In the genomic region with DNA sequence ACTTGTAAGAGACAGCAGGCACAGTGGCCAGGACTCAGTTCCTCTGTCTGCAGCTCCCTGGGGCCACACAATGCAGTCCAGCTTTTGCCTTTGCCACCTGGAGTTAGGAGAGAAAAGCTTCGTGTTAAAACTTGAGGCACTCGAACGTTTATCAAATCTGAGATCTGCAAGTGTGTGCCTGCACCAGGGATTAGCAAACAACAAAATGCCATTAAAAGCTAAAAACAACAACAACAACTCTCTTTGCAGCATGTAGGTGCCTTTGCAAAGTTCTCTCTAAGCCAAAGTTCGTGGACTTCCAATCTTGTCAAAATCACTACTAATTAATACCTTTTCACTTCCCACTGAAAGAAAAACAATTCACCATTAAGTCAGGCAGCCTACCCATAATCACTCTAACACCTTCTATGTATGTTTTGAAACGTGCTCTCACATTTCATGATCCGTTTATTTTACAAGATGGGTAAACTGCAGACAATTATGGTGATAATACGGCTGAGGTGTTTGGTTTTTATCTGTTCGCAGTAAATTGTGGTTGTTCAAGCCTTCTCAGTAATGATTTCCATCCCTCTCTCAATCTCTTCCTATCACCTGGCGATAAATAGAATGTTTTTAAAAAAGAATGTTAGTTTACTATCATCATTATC, we compare ENCODE assay signal across 23 cellular contexts. TPM values are rescaled to one million over a fixed set of nuclear protein-coding genes. Genes with fewer than 3 reads are reported as not detected.
DNase-seq lines count a peak whose midpoint lies in the region; ATAC-seq, FAIRE-seq and TF ChIP-seq lines count a peak whose summit lies in the region.
"Had no signal": no experiment of that assay in that cellular context is flagged by ENCODE, and none has a peak within 500 bp of the region (broad histone marks: within the 10 kb centered on the region; RNA-seq: fewer than 3 reads in every experiment).

No MANE protein-coding gene starts in this region.

- H3K27ac Mint-ChIP-seq in natural killer cell: no peak overlapping the region
- H3K27ac Mint-ChIP-seq: CD14-positive monocyte, IgD-negative memory B cell had no signal

- TF ChIP-seq CTCF in WERI-Rb-1 (IDR thresholded peaks at IDR 0.05; ENCODE audit: low read depth, low read length) (no peak), GM13976 (IDR thresholded peaks at IDR 0.05; ENCODE audit: borderline replicate concordance, control extremely low read depth, extremely low read depth, insufficient read depth, missing control alignments) (no peak), natural killer cell (IDR thresholded peaks at IDR 0.05) (no peak), GM10248 (IDR thresholded peaks at IDR 0.05; ENCODE audit: control extremely low read depth, extremely low read depth, low read depth, missing control alignments) (no peak)

- no peaks in the 10 kb centered on the region for H3K9me3 ChIP-seq in WERI-Rb-1 (ENCODE audit: severe bottlenecking)
- H3K9me3 ChIP-seq: MG63 had no signal

- intact Hi-C loops in natural killer cell (cut with micrococcal nuclease): no loop called here

- FAIRE-seq in urothelium cell line (lab: Jason Lieb, UNC): peak; percentile 44
- FAIRE-seq: G401.6 had no signal

- H3K9me3 Mint-ChIP-seq in natural killer cell: no peaks in the 10 kb centered on the region
- H3K9me3 Mint-ChIP-seq: CD14-positive monocyte, IgD-negative memory B cell had no signal

- DNase-seq in NCI-H1092 treated with DMSO at 0.1 percent for 48 hours (lab: John Stamatoyannopoulos, UW): peak; percentile 75
- no peak for DNase-seq in NCI-H1092 (lab: John Stamatoyannopoulos, UW)
- DNase-seq in NCI-H1930 (lab: John Stamatoyannopoulos, UW): peak; percentile 57 to 73
- no peak for DNase-seq in WERI-Rb-1
- DNase-seq in urothelium cell line (ENCODE audit: low spot score): no peak
- DNase-seq in GM13976 (ENCODE audit: low spot score): no peak
- no peak for DNase-seq in natural killer cell
- no peak for DNase-seq in GM10248 (ENCODE audit: extremely low spot score)
- DNase-seq: 8988T; GM23248; HCEC 1CT; Karpas-422; MG63; NCI-H1048; NCI-H2029 treated with DMSO at 0.1 percent for 48 hours; NCI-H345; NCI-H524 treated with DMSO at 0.1 percent for 48 hours; NK-92 treated with Interleukin-12 subunit alpha and Interleukin-12 subunit beta, amount 100 ng/mL, for 24 hours; SHP77 had no signal

- POLR2A ChIA-PET in GM10248 (lab: Yijun Ruan, JAX): no interaction called here

- no peaks in the 10 kb centered on the region for H3K36me3 ChIP-seq in WERI-Rb-1
- H3K36me3 ChIP-seq: MG63 had no signal

- H3K4me1 Mint-ChIP-seq in natural killer cell: no peaks in the 10 kb centered on the region
- H3K4me1 Mint-ChIP-seq: CD14-positive monocyte had no signal

- no peaks in the 10 kb centered on the region for H3K27me3 ChIP-seq in WERI-Rb-1 (ENCODE audit: insufficient read depth, low read depth, severe bottlenecking)

- in situ Hi-C loops in GM13976 (cut with MboI; ENCODE audit: low sequenced_read_pairs, unreplicated experiment): no loop called here

- CTCF ChIA-PET in GM10248 (lab: Yijun Ruan, JAX): no interaction called here

- H3K36me3 Mint-ChIP-seq in natural killer cell: no peaks in the 10 kb centered on the region
- H3K36me3 Mint-ChIP-seq: CD14-positive monocyte, IgD-negative memory B cell had no signal

- peak overlapping the region; percentile 19 for H3K27ac ChIP-seq in WERI-Rb-1
- H3K27ac ChIP-seq: GM23248, SK-N-MC had no signal

- ATAC-seq in natural killer cell: no peak

- H3K4me3 ChIP-seq in WERI-Rb-1 (ENCODE audit: low read depth, low read length): no peak overlapping the region
- H3K4me3 ChIP-seq: GM23248, MG63, SK-N-MC had no signal

- no peak overlapping the region for H3K4me3 Mint-ChIP-seq in natural killer cell
- H3K4me3 Mint-ChIP-seq: CD14-positive monocyte, IgD-negative memory B cell had no signal

- peaks cover 18 to 19% of the 10 kb centered on the region in 2 donors for H3K27me3 Mint-ChIP-seq in natural killer cell (ENCODE audit: low read depth in 2 of 2)

RNA-seq across cellular contexts. Expression of a gene that starts 36.2 kb away (rescaled TPM):
- under 1 TPM in 2 of 3 donors, not detected in 1; 0.05 to 0.11 TPM for total RNA-seq in natural killer cell
- total RNA-seq: GM23248 had no signal

Comparison
In these comparisons a context has a peak if more than half of its experiments do, and no peak if none do; other contexts are left out.
1. DNase-seq: peak in NCI-H1092 treated with DMSO at 0.1 percent for 48 hours (single experiment) and NCI-H1930 (2 of 2); none in NCI-H1092 (single experiment), WERI-Rb-1 (single experiment), urothelium cell line (single experiment), GM13976 (single experiment), natural killer cell (single experiment) and GM10248 (single experiment).